In genomic region chr3:45976191-45977091, GRCh38 we compare ENCODE assay signal across 15 cellular contexts. TPM values are rescaled to one million over a fixed set of nuclear protein-coding genes. Genes with fewer than 3 reads are reported as not detected.
A peak's percentile ranks its signal among the peaks of the same experiment; 100 is the strongest.
DNase-seq lines count a peak whose midpoint lies in the region; FAIRE-seq and TF ChIP-seq lines count a peak whose summit lies in the region.
"Had no signal": no experiment of that assay in that cellular context is flagged by ENCODE, and none has a peak within 500 bp of the region (broad histone marks: within the 10 kb centered on the region; RNA-seq: fewer than 3 reads in every experiment).

No MANE protein-coding gene starts in this region.

- intact Hi-C loops in endothelial cell of umbilical vein (cut with micrococcal nuclease): no loop called here
- intact Hi-C loops in stomach (cut with DNase I; ENCODE audit: low total_unique reads): no loop called here

- H3K36me3 ChIP-seq in endothelial cell of umbilical vein (ENCODE audit: control insufficient read depth in 2 of 2, extremely low read depth in 1 of 2, insufficient read depth in 2 of 2, low read length in 2 of 2) (peaks cover 12 to 19% of the 10 kb centered on the region in 2 experiments), stomach (peaks cover 43 to 93% (median 88%) of the 10 kb centered on the region in 4 donors)
- H3K36me3 ChIP-seq: SJCRH30 had no signal

- H2AFZ ChIP-seq in endothelial cell of umbilical vein (ENCODE audit: low read depth, low read length): no peak overlapping the region

- no peaks in the 10 kb centered on the region for H3K9me3 ChIP-seq in endothelial cell of umbilical vein (replicated peaks; ENCODE audit: control insufficient read depth, insufficient read depth, low read length)
- no peaks in the 10 kb centered on the region for H3K9me3 ChIP-seq in stomach
- H3K9me3 ChIP-seq: Caco-2, SJCRH30, tibial artery had no signal

- H4K20me1 ChIP-seq in endothelial cell of umbilical vein (replicated peaks; ENCODE audit: control insufficient read depth, extremely low read depth, insufficient read depth, low read length): no peaks in the 10 kb centered on the region

- BruUV-seq in endothelial cell of umbilical vein (replicated peaks; lab: Mats Ljungman, UMichigan): no TSS peak

- CTCF ChIA-PET in endothelial cell of umbilical vein (lab: Charles Lee): interaction anchor here (1.3 to 1.7 kb wide), 4 partner anchors 14 to 98 kb away, joined by 3 to 4 read pairs (median 4); no protein-coding TSS in a partner anchor

- H3K4me3 ChIP-seq in endothelial cell of umbilical vein (replicated peaks in 1 of 3; ENCODE audit: insufficient read depth in 1 of 3, low read depth in 1 of 3, low read length in 3 of 3) (no peak overlapping the region), stomach (no peak overlapping the region)
- H3K4me3 ChIP-seq: SJCRH30, tibial artery had no signal

- dilution Hi-C loops in endothelial cell of umbilical vein (cut with MboI; ENCODE audit: extremely low pct_ligation_motif_present, low sequenced_read_pairs): no loop called here

- TF ChIP-seq POLR2A in endothelial cell of umbilical vein (IDR thresholded peaks at IDR 0.05; ENCODE audit: low read depth, low read length): no peak
- no peak for TF ChIP-seq POLR2A in stomach (IDR thresholded peaks at IDR 0.05)

- no peaks in the 10 kb centered on the region for H3K9me1 ChIP-seq in endothelial cell of umbilical vein (replicated peaks; ENCODE audit: control insufficient read depth, extremely low read depth, insufficient read depth, low read length)

- no peak for TF ChIP-seq EP300 in stomach (IDR thresholded peaks at IDR 0.05)

- H3K79me2 ChIP-seq in endothelial cell of umbilical vein (ENCODE audit: control insufficient read depth, insufficient read depth, low read length): no peaks in the 10 kb centered on the region

- H3K4me2 ChIP-seq in endothelial cell of umbilical vein (ENCODE audit: insufficient read depth, low read length): no peak overlapping the region

- POLR2A ChIA-PET in endothelial cell of umbilical vein (lab: Charles Lee): no interaction called here

- TF ChIP-seq CTCF in endothelial cell of umbilical vein (IDR thresholded peaks at IDR 0.05; ENCODE audit: extremely low read depth in 1 of 2, insufficient read depth in 1 of 2, low read depth in 1 of 2, low read length in 2 of 2) (no peak), stomach (IDR thresholded peaks at IDR 0.05) (no peak)

- H3K4me1 ChIP-seq in endothelial cell of umbilical vein (ENCODE audit: control insufficient read depth, extremely low read depth, insufficient read depth, low read length) (no peaks in the 10 kb centered on the region), stomach (peaks cover 19 to 84% (median 51%) of the 10 kb centered on the region in 4 donors)
- H3K4me1 ChIP-seq: Caco-2, SJCRH30 had no signal

- 54 to 75% (median 64%) methylated on average over 6 of the region's 6 CpGs for WGBS in stomach, 5 donors

- peak; percentile 12 for DNase-seq in activated T-cell treated with anti-CD3 and anti-CD28 coated beads for 1 hour (ENCODE audit: low read depth)
- no peak for DNase-seq in activated T-cell treated with anti-CD3 and anti-CD28 coated beads for 4 hours
- DNase-seq in activated CD4-positive, alpha-beta T cell treated with anti-CD3 and anti-CD28 coated beads, Interleukin-2, amount 50 U/mL, for 4 hours: peak; percentile 25 to 26
- peak; percentile 21 for DNase-seq in endothelial cell of umbilical vein (ENCODE audit: low read depth, low spot score)
- DNase-seq in stomach: no peak
- DNase-seq in dermis blood vessel endothelial cell: no peak
- DNase-seq in NOMO-1 treated with DMSO at 0.1 percent for 48 hours (lab: John Stamatoyannopoulos, UW; ENCODE audit: unreplicated experiment): no peak
- DNase-seq in UCSD-AML1 (lab: John Stamatoyannopoulos, UW; ENCODE audit: unreplicated experiment): no peak
- DNase-seq: Caco-2, NCI-H1694, retina, SJCRH30, tibial artery had no signal

- H3K27ac ChIP-seq in endothelial cell of umbilical vein (ENCODE audit: insufficient read depth, low read depth, low read length) (no peak overlapping the region), stomach (peak overlapping the region; percentile 48 to 83 (median 57))
- H3K27ac ChIP-seq: SJCRH30, tibial artery had no signal

- H3K9ac ChIP-seq in endothelial cell of umbilical vein (replicated peaks; ENCODE audit: extremely low read depth, insufficient read depth, low read length): no peak overlapping the region

- FAIRE-seq in endothelial cell of umbilical vein (lab: Jason Lieb, UNC): no peak
- FAIRE-seq: A204.1 had no signal

- H3K27me3 ChIP-seq in endothelial cell of umbilical vein (ENCODE audit: control insufficient read depth in 2 of 2, insufficient read depth in 2 of 2, low read length in 2 of 2) (no peaks in the 10 kb centered on the region), stomach (no peaks in the 10 kb centered on the region)
- H3K27me3 ChIP-seq: SJCRH30, tibial artery had no signal

TF ChIP-seq in endothelial cell of umbilical vein, 7 proteins besides CTCF, POLR2A, EP300 and RAD21:
- TF ChIP-seq MYC (IDR thresholded peaks at IDR 0.05; ENCODE audit: low read depth, low read length): no peak
- TF ChIP-seq FOS (IDR thresholded peaks at IDR 0.05; ENCODE audit: borderline replicate concordance, insufficient read depth, low read length): no peak
- TF ChIP-seq MAX (IDR thresholded peaks at IDR 0.05; ENCODE audit: insufficient read depth, insufficient read length): no peak
- TF ChIP-seq JUN (IDR thresholded peaks at IDR 0.05; ENCODE audit: borderline replicate concordance, insufficient read depth, insufficient read length, low read depth): no peak
- TF ChIP-seq EZH2 (IDR thresholded peaks at IDR 0.05; ENCODE audit: borderline replicate concordance, low read depth, low read length, severe bottlenecking): no peak

RNA-seq across cellular contexts. Expression of gene FYCO1, which starts 19.2 kb away (rescaled TPM):
- total RNA-seq in endothelial cell of umbilical vein: 20.2 and 20.8 TPM in 2 replicates
- polyA plus RNA-seq in endothelial cell of umbilical vein: 11.1 and 13.9 TPM in 2 replicates
- 9.8 and 11.0 TPM in 2 replicates for polyA plus RNA-seq in endothelial cell of umbilical vein (2011; cell fraction: cytosol; rRNA removed)
- polyA plus RNA-seq in endothelial cell of umbilical vein (2011; cell fraction: nucleus; rRNA removed): 13.7 and 14.7 TPM in 2 replicates
- 15.3 and 17.1 TPM in 2 replicates for polyA plus RNA-seq in endothelial cell of umbilical vein (2012)
- polyA minus RNA-seq in endothelial cell of umbilical vein: 29.1 and 29.3 TPM in 2 replicates
- polyA minus RNA-seq in endothelial cell of umbilical vein (2011; cell fraction: cytosol; rRNA and poly(A)+ RNA removed): 7.4 TPM
- 18.6 and 21.5 TPM in 2 replicates for polyA minus RNA-seq in endothelial cell of umbilical vein (2011; cell fraction: nucleus; rRNA and poly(A)+ RNA removed)
- 10 to 100 TPM; 18.0 to 97.4 (median 39.3) TPM for total RNA-seq in stomach
- 10 to 100 TPM; 10.7 to 11.8 (median 11.3) TPM for polyA plus RNA-seq in stomach
- 14.5 and 20.9 TPM in 2 replicates for total RNA-seq in dermis blood vessel endothelial cell

RNA-seq across cellular contexts. Expression of gene CXCR6, which starts 33.2 kb away (rescaled TPM):
- not detected in 2 replicates for total RNA-seq in endothelial cell of umbilical vein
- not detected in 2 replicates for polyA plus RNA-seq in endothelial cell of umbilical vein
- not detected in 2 replicates for polyA plus RNA-seq in endothelial cell of umbilical vein (2011; cell fraction: cytosol; rRNA removed)
- polyA plus RNA-seq in endothelial cell of umbilical vein (2011; cell fraction: nucleus; rRNA removed): not detected in 2 replicates
- polyA plus RNA-seq in endothelial cell of umbilical vein (2012): 0.10 and 0.13 TPM in 2 replicates
- not detected in 2 replicates for polyA minus RNA-seq in endothelial cell of umbilical vein
- not detected for polyA minus RNA-seq in endothelial cell of umbilical vein (2011; cell fraction: cytosol; rRNA and poly(A)+ RNA removed)
- not detected in 2 replicates for polyA minus RNA-seq in endothelial cell of umbilical vein (2011; cell fraction: nucleus; rRNA and poly(A)+ RNA removed)
- total RNA-seq in stomach: 10 to 100 TPM in 1 of 5 donors, 1 to 10 TPM in 1, not detected in 3; 1.1 to 14.8 TPM
- polyA plus RNA-seq in stomach: 1 to 10 TPM in 1 of 3 donors, under 1 TPM in 2; 0.31 to 3.2 (median 0.70) TPM
- not detected in 2 replicates for total RNA-seq in dermis blood vessel endothelial cell
- total RNA-seq: Caco-2, SJCRH30 had no signal

RNA-seq across cellular contexts. Expression of gene XCR1, which starts 50.8 kb away (rescaled TPM):
- not detected in 2 replicates for total RNA-seq in endothelial cell of umbilical vein
- polyA plus RNA-seq in endothelial cell of umbilical vein: not detected in 2 replicates
- not detected in 2 replicates for polyA plus RNA-seq in endothelial cell of umbilical vein (2011; cell fraction: cytosol; rRNA removed)
- not detected in 2 replicates for polyA plus RNA-seq in endothelial cell of umbilical vein (2011; cell fraction: nucleus; rRNA removed)
- not detected in 2 replicates for polyA plus RNA-seq in endothelial cell of umbilical vein (2012)
- not detected in 2 replicates for polyA minus RNA-seq in endothelial cell of umbilical vein
- not detected for polyA minus RNA-seq in endothelial cell of umbilical vein (2011; cell fraction: cytosol; rRNA and poly(A)+ RNA removed)
- polyA minus RNA-seq in endothelial cell of umbilical vein (2011; cell fraction: nucleus; rRNA and poly(A)+ RNA removed): not detected in 2 replicates
- total RNA-seq in stomach: under 1 TPM in 3 of 5 donors, not detected in 2; under 0.01 to 0.37 (median 0.14) TPM
- polyA plus RNA-seq in stomach: under 1 TPM in 1 of 3 donors, not detected in 2; 0.03 TPM
- not detected in 2 replicates for total RNA-seq in dermis blood vessel endothelial cell
- total RNA-seq: Caco-2, fibroblast of villous mesenchyme, SJCRH30 had no signal

Comparison
In these comparisons a context has a peak if more than half of its experiments do, and no peak if none do; other contexts are left out.
1. DNase-seq: peak in activated T-cell treated with anti-CD3 and anti-CD28 coated beads for 1 hour (single experiment), activated CD4-positive, alpha-beta T cell treated with anti-CD3 and anti-CD28 coated beads, Interleukin-2, amount 50 U/mL, for 4 hours (2 of 2) and endothelial cell of umbilical vein (single experiment); none in activated T-cell treated with anti-CD3 and anti-CD28 coated beads for 4 hours (single experiment), stomach (single experiment), dermis blood vessel endothelial cell (single experiment), NOMO-1 treated with DMSO at 0.1 percent for 48 hours (single experiment) and UCSD-AML1 (single experiment).